Comparison of ENCODE assay signal across 14 cellular contexts in the genomic region with DNA sequence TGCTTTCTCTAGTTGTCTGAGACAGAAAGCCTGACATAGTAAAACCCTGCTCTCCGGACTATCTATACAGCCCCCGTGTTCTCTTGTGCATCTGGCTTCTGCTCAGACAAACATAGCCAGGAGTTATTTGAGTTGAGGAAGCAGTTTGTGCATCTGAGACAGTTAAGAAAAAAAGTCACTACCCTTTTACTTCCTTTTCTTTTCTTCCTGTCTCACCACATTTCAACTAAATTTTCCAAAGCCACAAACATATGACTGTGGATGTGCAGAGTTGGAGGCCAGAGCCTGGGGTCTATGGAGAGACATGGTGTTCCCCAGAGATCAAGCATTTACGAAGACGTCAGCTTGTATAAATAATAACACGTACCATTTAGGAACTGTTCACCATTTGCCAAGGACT.
A peak's percentile ranks its signal among the peaks of the same experiment; 100 is the strongest.
DNase-seq lines count a peak whose midpoint lies in the region; ATAC-seq and TF ChIP-seq lines count a peak whose summit lies in the region.
"Had no signal": no experiment of that assay in that cellular context is flagged by ENCODE, and none has a peak within 500 bp of the region (broad histone marks: within the 10 kb centered on the region; RNA-seq: fewer than 3 reads in every experiment).

No MANE protein-coding gene starts in this region.

- H3K9me3 Mint-ChIP-seq in nephron: no peaks in the 10 kb centered on the region

- DNase-seq in Ammon's horn (ENCODE audit: low spot score): peak; percentile 49
- DNase-seq in dorsolateral prefrontal cortex: no peak
- no peak for DNase-seq in NCI-H2081 (lab: John Stamatoyannopoulos, UW)
- no peak for DNase-seq in DMS53 treated with DMSO at 0.1 percent for 48 hours (lab: John Stamatoyannopoulos, UW; ENCODE audit: unreplicated experiment)
- no peak for DNase-seq in SJCRH30
- DNase-seq: NCI-H1417 treated with DMSO at 0.1 percent for 48 hours, NCI-H510A treated with DMSO at 0.1 percent for 48 hours, WERI-Rb-1 had no signal

- H3K9me2 ChIP-seq in Loucy (replicated peaks; ENCODE audit: low read depth, low read length): no peaks in the 10 kb centered on the region

- H3K36me3 ChIP-seq in Loucy (ENCODE audit: insufficient read depth, low read length): no peaks in the 10 kb centered on the region
- H3K36me3 ChIP-seq in SJCRH30: no peaks in the 10 kb centered on the region
- H3K36me3 ChIP-seq: gastroesophageal sphincter, neutrophil, thoracic aorta, WERI-Rb-1 had no signal

- H3K4me1 Mint-ChIP-seq in nephron: peaks cover 43% of the 10 kb centered on the region

- H3K27me3 ChIP-seq in Loucy (ENCODE audit: insufficient read depth, low read length, poor library complexity, severe bottlenecking): no peaks in the 10 kb centered on the region
- no peaks in the 10 kb centered on the region for H3K27me3 ChIP-seq in dorsolateral prefrontal cortex
- no peaks in the 10 kb centered on the region for H3K27me3 ChIP-seq in SJCRH30
- H3K27me3 ChIP-seq: gastroesophageal sphincter, neutrophil had no signal

- H3K27ac Mint-ChIP-seq in nephron: peak overlapping the region; percentile 41 to 78 (median 61)

- H3K79me2 ChIP-seq in Loucy (ENCODE audit: insufficient read depth, low read length): no peaks in the 10 kb centered on the region

- intact Hi-C loops in dorsolateral prefrontal cortex (cut with DNase I): no loop called here

- no peaks in the 10 kb centered on the region for H4K20me1 ChIP-seq in Loucy (ENCODE audit: insufficient read depth, low read length, poor library complexity, severe bottlenecking)

- H3K4me2 ChIP-seq in Loucy (ENCODE audit: low read depth, low read length, poor library complexity, severe bottlenecking): peak overlapping the region; percentile 2

- H3K9me3 ChIP-seq in Loucy (ENCODE audit: insufficient read depth, low read depth, low read length) (no peaks in the 10 kb centered on the region), SJCRH30 (replicated peaks) (0 out of 2 replicates have a peak, but pooled peaks cover 5% of the 10 kb centered on the region)
- H3K9me3 ChIP-seq: gastroesophageal sphincter, neutrophil, thoracic aorta had no signal

- H3K4me3 ChIP-seq in Loucy (ENCODE audit: low read length, poor library complexity, severe bottlenecking) (no peak overlapping the region), dorsolateral prefrontal cortex (no peak overlapping the region), SJCRH30 (no peak overlapping the region)
- H3K4me3 ChIP-seq: gastroesophageal sphincter, thoracic aorta had no signal

- H3F3A ChIP-seq in Loucy (ENCODE audit: low read depth): no peaks in the 10 kb centered on the region

- H3K9ac ChIP-seq in Loucy (ENCODE audit: low read depth, low read length, poor library complexity, severe bottlenecking): no peak overlapping the region

- no peak for TF ChIP-seq CTCF in Loucy (conservative IDR thresholded peaks at IDR 0.05; ENCODE audit: low read length)
- no peak for TF ChIP-seq CTCF in dorsolateral prefrontal cortex (IDR thresholded peaks at IDR 0.05 in 54 of 56, conservative IDR thresholded peaks at IDR 0.05 in 2 of 56; ENCODE audit: low read depth in 1 of 56, partially characterized antibody in 56 of 56)
- TF ChIP-seq CTCF in nephron (IDR thresholded peaks at IDR 0.05; ENCODE audit: unreplicated experiment in 3 of 3): no peak

- ATAC-seq in GM19351 (IDR thresholded peaks at IDR 0.05; ENCODE audit: unreplicated experiment): no peak
- ATAC-seq: gastroesophageal sphincter had no signal

- H3K27ac ChIP-seq in dorsolateral prefrontal cortex (peak overlapping the region in 38 of 59 donors; percentile 8 to 76 (median 50)), SJCRH30 (no peak overlapping the region)
- H3K27ac ChIP-seq: neutrophil, WERI-Rb-1 had no signal

- H3K27me3 Mint-ChIP-seq in nephron (ENCODE audit: low read depth): no peaks in the 10 kb centered on the region

- H3K4me1 ChIP-seq in Loucy (ENCODE audit: insufficient read depth, low read length, poor library complexity, severe bottlenecking) (peaks cover 17% of the 10 kb centered on the region), SJCRH30 (peaks cover 26% of the 10 kb centered on the region)

- peak overlapping the region; percentile 81 for H2AFZ ChIP-seq in Loucy (ENCODE audit: low read length)

- H3K36me3 Mint-ChIP-seq in nephron (ENCODE audit: low read depth): no peaks in the 10 kb centered on the region

- no peak overlapping the region for H3K4me3 Mint-ChIP-seq in nephron
